ENCODE assay signal across 9 cellular contexts in genomic region chr19:7874080-7874856, GRCh38. TPM values are rescaled to one million over a fixed set of nuclear protein-coding genes. Genes with fewer than 3 reads are reported as not detected.
DNase-seq lines count a peak whose midpoint lies in the region; ATAC-seq and TF ChIP-seq lines count a peak whose summit lies in the region.
"Had no signal": no experiment of that assay in that cellular context is flagged by ENCODE, and none has a peak within 500 bp of the region (broad histone marks: within the 10 kb centered on the region; RNA-seq: fewer than 3 reads in every experiment).

TSS of gene PRR36 (minus strand) at chr19:7874390. CDS start at chr19:7873689, 701 bp downstream.

- intact Hi-C loops in ascending aorta (cut with DNase I): no loop called here

- H3K4me1 ChIP-seq in ascending aorta: peaks cover 5 to 11% of the 10 kb centered on the region in 2 donors

- no peaks in the 10 kb centered on the region for H3K36me3 ChIP-seq in ascending aorta

- H3K27me3 Mint-ChIP-seq in T-helper 2 cell treated with Interferon-gamma antibody and Interleukin-4, amounts not matched to agents 5 μg/mL and 100 μg/mL, for 36 hours (ENCODE audit: low read depth): peaks cover 43% of the 10 kb centered on the region

- no peak for TF ChIP-seq CTCF in ascending aorta (IDR thresholded peaks at IDR 0.05)

- ATAC-seq in GM18505 (IDR thresholded peaks at IDR 0.05; ENCODE audit: unreplicated experiment) (no peak), HG02973 (IDR thresholded peaks at IDR 0.05; ENCODE audit: unreplicated experiment) (no peak)

- DNase-seq in T-helper 2 cell treated with Interferon-gamma antibody and Interleukin-4, amounts not matched to agents 5 μg/mL and 100 μg/mL, for 36 hours (ENCODE audit: low spot score): no peak
- DNase-seq in T-helper 2 cell: no peak
- peak; percentile 89 for DNase-seq in NCI-H2171 (lab: John Stamatoyannopoulos, UW)
- no peak for DNase-seq in ascending aorta (ENCODE audit: low spot score in 2 of 2)
- no peak for DNase-seq in CD1c-positive myeloid dendritic cell (ENCODE audit: extremely low spot score)

- H3K27ac Mint-ChIP-seq in T-helper 2 cell treated with Interferon-gamma antibody and Interleukin-4, amounts not matched to agents 5 μg/mL and 100 μg/mL, for 36 hours: no peak within 1 kb of the TSS

- TF ChIP-seq POLR2A in GM18505 (IDR thresholded peaks at IDR 0.05; ENCODE audit: borderline replicate concordance, extremely low read depth, insufficient read depth, insufficient read length): no peak

- no peak within 1 kb of the TSS for H3K27ac ChIP-seq in ascending aorta
- H3K27ac ChIP-seq in layer of hippocampus (ENCODE audit: low read depth, low read length): peak within 1 kb of the TSS; percentile 18

- H3K27me3 ChIP-seq in ascending aorta (peaks cover 16% of the 10 kb centered on the region), layer of hippocampus (ENCODE audit: control insufficient read depth, insufficient read depth, low read length) (peaks cover 6% of the 10 kb centered on the region)

- no peaks in the 10 kb centered on the region for H3K36me3 Mint-ChIP-seq in T-helper 2 cell treated with Interferon-gamma antibody and Interleukin-4, amounts not matched to agents 5 μg/mL and 100 μg/mL, for 36 hours (ENCODE audit: low read depth)

- H3K9me3 Mint-ChIP-seq in T-helper 2 cell treated with Interferon-gamma antibody and Interleukin-4, amounts not matched to agents 5 μg/mL and 100 μg/mL, for 36 hours: no peaks in the 10 kb centered on the region

- H3K4me3 ChIP-seq in ascending aorta: peak within 1 kb of the TSS; percentile 18 to 30

- peak within 1 kb of the TSS; percentile 61 for H3K4me3 Mint-ChIP-seq in T-helper 2 cell treated with Interferon-gamma antibody and Interleukin-4, amounts not matched to agents 5 μg/mL and 100 μg/mL, for 36 hours

- no peaks in the 10 kb centered on the region for H3K9me3 ChIP-seq in ascending aorta

- peaks cover 11% of the 10 kb centered on the region for H3K4me1 Mint-ChIP-seq in T-helper 2 cell treated with Interferon-gamma antibody and Interleukin-4, amounts not matched to agents 5 μg/mL and 100 μg/mL, for 36 hours (ENCODE audit: low read depth)

RNA-seq across cellular contexts. Expression of gene PRR36, which starts in this region (rescaled TPM):
- total RNA-seq in ascending aorta: not detected
- total RNA-seq: skeletal muscle tissue had no signal
